ENCODE assay signal across 8 cellular contexts in genomic region chr5:115033861-115034260, GRCh38.
DNase-seq lines count a peak whose midpoint lies in the region; ATAC-seq and TF ChIP-seq lines count a peak whose summit lies in the region.

No MANE protein-coding gene starts in this region.

- H4K5ac ChIP-seq in mesendoderm (ENCODE audit: low read length): no peak overlapping the region

- H3K23ac ChIP-seq in mesendoderm (ENCODE audit: low read length): no peak overlapping the region

- DNase-seq in GDM1 (lab: John Stamatoyannopoulos, UW): peak; percentile 8
- peak; percentile 55 for DNase-seq in SK-MEL-5 (ENCODE audit: low read depth, low spot score)
- DNase-seq in mesendoderm: peak; percentile 71
- no peak for DNase-seq in CD4-positive, alpha-beta T cell
- DNase-seq in vagina (ENCODE audit: extremely low spot score in 2 of 2): no peak
- no peak for DNase-seq in putamen (ENCODE audit: low spot score)
- no peak for DNase-seq in GOT3 (lab: John Stamatoyannopoulos, UW)

- H3K36me3 ChIP-seq in mesendoderm (ENCODE audit: control insufficient read depth, insufficient read depth, low read length) (no peaks in the 10 kb centered on the region), vagina (no peaks in the 10 kb centered on the region)

- no peaks in the 10 kb centered on the region for H3K79me2 ChIP-seq in mesendoderm (ENCODE audit: control insufficient read depth, insufficient read depth, low read length)

- H3K4ac ChIP-seq in mesendoderm (ENCODE audit: low read depth, low read length): no peak overlapping the region

- CTCF ChIA-PET in CD4-positive, alpha-beta T cell (lab: Charles Lee): interaction anchor here (1.5 kb wide), 1 partner anchor 23 kb away, joined by 3 read pairs; no protein-coding TSS in a partner anchor

- intact Hi-C loops in CD4-positive, alpha-beta T cell (cut with DNase I, micrococcal nuclease): no loop called here
- intact Hi-C loops in vagina (cut with DNase I): no loop called here

- POLR2A ChIA-PET in CD4-positive, alpha-beta T cell (lab: Charles Lee): no interaction called here

- no peak overlapping the region for H2BK15ac ChIP-seq in mesendoderm (replicated peaks; ENCODE audit: low read depth)

- H3K9me3 Mint-ChIP-seq in CD4-positive, alpha-beta T cell: peaks cover 9% of the 10 kb centered on the region

- no peak overlapping the region for H2AK5ac ChIP-seq in mesendoderm (ENCODE audit: low read length)

- no peak overlapping the region for H3K27ac Mint-ChIP-seq in CD4-positive, alpha-beta T cell

- H2BK120ac ChIP-seq in mesendoderm (ENCODE audit: low read depth, low read length): no peak overlapping the region

- no peaks in the 10 kb centered on the region for H3K4me1 Mint-ChIP-seq in CD4-positive, alpha-beta T cell (ENCODE audit: low read depth)

- no peak overlapping the region for H4K8ac ChIP-seq in mesendoderm (ENCODE audit: low read depth, low read length)

- no peaks in the 10 kb centered on the region for H3K9me3 ChIP-seq in CD4-positive, alpha-beta T cell (ENCODE audit: control insufficient read depth, low read length)
- no peaks in the 10 kb centered on the region for H3K9me3 ChIP-seq in vagina

- H3K36me3 Mint-ChIP-seq in CD4-positive, alpha-beta T cell (ENCODE audit: low read depth): no peaks in the 10 kb centered on the region

- H3K27me3 ChIP-seq in mesendoderm (ENCODE audit: insufficient read depth, low read length, poor library complexity) (no peaks in the 10 kb centered on the region), vagina (no peaks in the 10 kb centered on the region)
- H3K27me3 ChIP-seq in CD4-positive, alpha-beta T cell (ENCODE audit: control insufficient read depth, insufficient read depth, low read length): no peaks in the 10 kb centered on the region

- H3K79me1 ChIP-seq in mesendoderm (ENCODE audit: low read length): no peaks in the 10 kb centered on the region

- no peak for TF ChIP-seq POLR2A in vagina (IDR thresholded peaks at IDR 0.05)

- H3K27me3 Mint-ChIP-seq in CD4-positive, alpha-beta T cell: no peaks in the 10 kb centered on the region

- no peak for TF ChIP-seq CTCF in CD4-positive, alpha-beta T cell (IDR thresholded peaks at IDR 0.05)
- TF ChIP-seq CTCF in vagina (IDR thresholded peaks at IDR 0.05): no peak

- H3K4me1 ChIP-seq in mesendoderm (ENCODE audit: control insufficient read depth, low read depth, low read length): no peaks in the 10 kb centered on the region
- no peaks in the 10 kb centered on the region for H3K4me1 ChIP-seq in vagina

- WGBS in mesendoderm (ENCODE audit: extremely low coverage, insufficient coverage, low lambda C conversion rate): no CpG with 5 or more reads among the region's 4 CpGs

- H3K18ac ChIP-seq in mesendoderm (ENCODE audit: low read length): no peak overlapping the region

- no peak overlapping the region for H3K4me3 Mint-ChIP-seq in CD4-positive, alpha-beta T cell

- no peak overlapping the region for H2BK5ac ChIP-seq in mesendoderm (ENCODE audit: low read length)

- peak; percentile 91 for ATAC-seq in HG03469 (IDR thresholded peaks at IDR 0.05; ENCODE audit: unreplicated experiment)
- no peak for ATAC-seq in CD4-positive, alpha-beta T cell (ENCODE audit: poor library complexity)

- H3K27ac ChIP-seq in mesendoderm (ENCODE audit: low read depth, low read length) (no peak overlapping the region), vagina (no peak overlapping the region)
- H3K27ac ChIP-seq in CD4-positive, alpha-beta T cell (ENCODE audit: low read depth, low read length): no peak overlapping the region

- no peak overlapping the region for H3K4me3 ChIP-seq in mesendoderm (ENCODE audit: low read length)
- no peak overlapping the region for H3K4me3 ChIP-seq in vagina

- no peak overlapping the region for H3K4me2 ChIP-seq in mesendoderm (ENCODE audit: low read length)

- no peak overlapping the region for H3K9ac ChIP-seq in mesendoderm (ENCODE audit: low read length)

- no peak overlapping the region for H3K56ac ChIP-seq in mesendoderm (ENCODE audit: low read length)

- in situ Hi-C loops in SK-MEL-5 (cut with HindIII; ENCODE audit: low pct_unique_long_range_greater_than_20kb, low sequenced_read_pairs): no loop called here

Comparison
In these comparisons a context has a peak if more than half of its experiments do, and no peak if none do; other contexts are left out.
1. DNase-seq: peak in GDM1 (single experiment), SK-MEL-5 (single experiment) and mesendoderm (single experiment); none in CD4-positive, alpha-beta T cell (0 of 10), vagina (0 of 2), putamen (single experiment) and GOT3 (single experiment).